Comparison of ENCODE assay signal across 24 cellular contexts in genomic region chr2:145777914-145778313, GRCh38.
A peak's percentile ranks its signal among the peaks of the same experiment; 100 is the strongest.
DNase-seq lines count a peak whose midpoint lies in the region; ATAC-seq lines count a peak whose summit lies in the region.
"Had no signal": no experiment of that assay in that cellular context is flagged by ENCODE, and none has a peak within 500 bp of the region (broad histone marks: within the 10 kb centered on the region; RNA-seq: fewer than 3 reads in every experiment).

No MANE protein-coding gene starts in this region.

- no peaks in the 10 kb centered on the region for H3K27me3 ChIP-seq in mesendoderm (ENCODE audit: insufficient read depth, low read length, poor library complexity)
- H3K27me3 ChIP-seq: right atrium auricular region, tibial nerve had no signal

- H3K27me3 Mint-ChIP-seq in stimulated activated naive CD8-positive, alpha-beta T cell treated with anti-CD3 and anti-CD28 coated beads, Interleukin-15, amount 100 ng/mL, for 72 hours, result no peaks in the 10 kb centered on the region
- H3K27me3 Mint-ChIP-seq: dendritic cell treated with granulocyte-macrophage colony-stimulating factor and Interleukin-4, amounts not matched to agents 40 ng/mL and 50 ng/mL, for 4 days had no signal

- H3K4ac ChIP-seq in mesendoderm (ENCODE audit: low read depth, low read length), result no peak overlapping the region

- H3K79me2 ChIP-seq in mesendoderm (ENCODE audit: control insufficient read depth, insufficient read depth, low read length), result no peaks in the 10 kb centered on the region

- DNase-seq in DMS53 (lab: John Stamatoyannopoulos, UW) (peak; percentile 39), DMS53 treated with DMSO at 0.1 percent for 48 hours (lab: John Stamatoyannopoulos, UW; ENCODE audit: unreplicated experiment) (no peak), KG1 (lab: John Stamatoyannopoulos, UW) (no peak), mesendoderm (no peak)
- no peak for DNase-seq in stimulated activated naive CD8-positive, alpha-beta T cell treated with anti-CD3 and anti-CD28 coated beads, Interleukin-15, amount 100 ng/mL, for 72 hours
- DNase-seq: activated CD4-positive, alpha-beta T cell treated with anti-CD3 and anti-CD28 coated beads, Interleukin-2, amount 50 U/mL, for 48 hours; activated naive CD4-positive, alpha-beta T cell; activated T-cell treated with anti-CD3 and anti-CD28 coated beads for 4 hours; amniotic stem cell; COR-L47; head of caudate nucleus; left ventricle myocardium inferior; NCI-H1436; NCI-H774; nucleus accumbens; SHP77 treated with DMSO at 0.1 percent for 48 hours had no signal

- no peak overlapping the region for H2BK5ac ChIP-seq in mesendoderm (ENCODE audit: low read length)

- H3K36me3 ChIP-seq in mesendoderm (ENCODE audit: control insufficient read depth, insufficient read depth, low read length), result no peaks in the 10 kb centered on the region
- H3K36me3 ChIP-seq: left ventricle myocardium inferior, right atrium auricular region, tibial nerve had no signal

- no peak overlapping the region for H2BK120ac ChIP-seq in mesendoderm (ENCODE audit: low read depth, low read length)

- no CpG with 5 or more reads among the region's 3 CpGs for WGBS in mesendoderm (ENCODE audit: extremely low coverage, insufficient coverage, low lambda C conversion rate)

- no peaks in the 10 kb centered on the region for H3K4me1 ChIP-seq in mesendoderm (ENCODE audit: control insufficient read depth, low read depth, low read length)
- H3K4me1 ChIP-seq: left ventricle myocardium inferior, right atrium auricular region, tibial nerve had no signal

- H3K18ac ChIP-seq in mesendoderm (ENCODE audit: low read length), result no peak overlapping the region

- H3K79me1 ChIP-seq in mesendoderm (ENCODE audit: low read length), result no peaks in the 10 kb centered on the region

- no peak overlapping the region for H2BK15ac ChIP-seq in mesendoderm (replicated peaks; ENCODE audit: low read depth)

- ATAC-seq in HG02642 (IDR thresholded peaks at IDR 0.05; ENCODE audit: poor library complexity, unreplicated experiment) (peak; percentile 55), HG03354 (IDR thresholded peaks at IDR 0.05; ENCODE audit: poor library complexity, severe bottlenecking, unreplicated experiment) (peak; percentile 62), GM21360 (IDR thresholded peaks at IDR 0.05; ENCODE audit: unreplicated experiment) (no peak)
- peak; percentile 33 for ATAC-seq in stimulated activated naive CD8-positive, alpha-beta T cell treated with anti-CD3 and anti-CD28 coated beads, Interleukin-15, amount 100 ng/mL, for 72 hours

- H3K27ac ChIP-seq in mesendoderm (ENCODE audit: low read depth, low read length), result no peak overlapping the region
- H3K27ac ChIP-seq: 22Rv1, GM23248, left ventricle myocardium inferior, right atrium auricular region, tibial nerve had no signal

- H3K4me2 ChIP-seq in mesendoderm (ENCODE audit: low read length), result no peak overlapping the region

- H2AK5ac ChIP-seq in mesendoderm (ENCODE audit: low read length), result no peak overlapping the region

- H3K9me3 Mint-ChIP-seq in stimulated activated naive CD8-positive, alpha-beta T cell treated with anti-CD3 and anti-CD28 coated beads, Interleukin-15, amount 100 ng/mL, for 72 hours, result peaks cover 0 to 7% of the 10 kb centered on the region in 2 donors
- H3K9me3 Mint-ChIP-seq: dendritic cell treated with granulocyte-macrophage colony-stimulating factor and Interleukin-4, amounts not matched to agents 40 ng/mL and 50 ng/mL, for 4 days had no signal

- H3K56ac ChIP-seq in mesendoderm (ENCODE audit: low read length), result no peak overlapping the region

- no peak overlapping the region for H3K4me3 Mint-ChIP-seq in stimulated activated naive CD8-positive, alpha-beta T cell treated with anti-CD3 and anti-CD28 coated beads, Interleukin-15, amount 100 ng/mL, for 72 hours
- H3K4me3 Mint-ChIP-seq: dendritic cell treated with granulocyte-macrophage colony-stimulating factor and Interleukin-4, amounts not matched to agents 40 ng/mL and 50 ng/mL, for 4 days had no signal

- H3K4me1 Mint-ChIP-seq in stimulated activated naive CD8-positive, alpha-beta T cell treated with anti-CD3 and anti-CD28 coated beads, Interleukin-15, amount 100 ng/mL, for 72 hours, result no peaks in the 10 kb centered on the region

- H3K23ac ChIP-seq in mesendoderm (ENCODE audit: low read length), result no peak overlapping the region

- H4K5ac ChIP-seq in mesendoderm (ENCODE audit: low read length), result no peak overlapping the region

- no peak overlapping the region for H3K27ac Mint-ChIP-seq in stimulated activated naive CD8-positive, alpha-beta T cell treated with anti-CD3 and anti-CD28 coated beads, Interleukin-15, amount 100 ng/mL, for 72 hours
- H3K27ac Mint-ChIP-seq: dendritic cell treated with granulocyte-macrophage colony-stimulating factor and Interleukin-4, amounts not matched to agents 40 ng/mL and 50 ng/mL, for 4 days had no signal

- H3K9ac ChIP-seq in mesendoderm (ENCODE audit: low read length), result no peak overlapping the region
- H3K9ac ChIP-seq: GM23248 had no signal

- H3K4me3 ChIP-seq in mesendoderm (ENCODE audit: low read length), result no peak overlapping the region
- H3K4me3 ChIP-seq: GM23248, left ventricle myocardium inferior, right atrium auricular region, tibial nerve had no signal

- no peak overlapping the region for H4K8ac ChIP-seq in mesendoderm (ENCODE audit: low read depth, low read length)
